In genomic region chr6:125718109-125718508, GRCh38 we compare ENCODE assay signal across 27 cellular contexts. TPM values are rescaled to one million over a fixed set of nuclear protein-coding genes. Genes with fewer than 3 reads are reported as not detected.
DNase-seq lines count a peak whose midpoint lies in the region; ATAC-seq and TF ChIP-seq lines count a peak whose summit lies in the region.
"Had no signal": no experiment of that assay in that cellular context is flagged by ENCODE, and none has a peak within 500 bp of the region (broad histone marks: within the 10 kb centered on the region; RNA-seq: fewer than 3 reads in every experiment).

No MANE protein-coding gene starts in this region.

- DNase-seq in DMS153 (lab: John Stamatoyannopoulos, UW) (peak; percentile 50), DMS153 treated with DMSO at 0.1 percent for 48 hours (lab: John Stamatoyannopoulos, UW; ENCODE audit: unreplicated experiment) (no peak), NCI-H1105 treated with DMSO at 0.1 percent for 48 hours (lab: John Stamatoyannopoulos, UW) (peak; percentile 58), NCI-H774 (lab: John Stamatoyannopoulos, UW) (peak; percentile 84), NCI-H2107 (lab: John Stamatoyannopoulos, UW) (no peak), Calu3 (no peak)
- DNase-seq: activated CD4-positive, alpha-beta T cell treated with anti-CD3 and anti-CD28 coated beads for 48 hours; amniotic stem cell; brain microvascular endothelial cell; cerebellar nuclear complex; dermis blood vessel endothelial cell; EL; NCI-H1048; NCI-H2171; NCI-H526; nephron progenitor cell; retina; T-cell had no signal

- no peak overlapping the region for H3K4me3 Mint-ChIP-seq in nephron
- no peak overlapping the region for H3K4me3 Mint-ChIP-seq in Calu3 (ENCODE audit: low read depth, unreplicated experiment)
- H3K4me3 Mint-ChIP-seq: activated naive CD4-positive, alpha-beta T cell treated with anti-CD3 and anti-CD28 coated beads, Interleukin-2, amount 50 U/mL, for 24 hours; CD14-positive monocyte; nephron progenitor cell; T-cell had no signal

- TF ChIP-seq CTCF in nephron (IDR thresholded peaks at IDR 0.05; ENCODE audit: unreplicated experiment in 3 of 3): no peak
- TF ChIP-seq CTCF in Calu3 (IDR thresholded peaks at IDR 0.05; ENCODE audit: unreplicated experiment): no peak

- H3K27me3 Mint-ChIP-seq in nephron (ENCODE audit: low read depth): no peaks in the 10 kb centered on the region
- no peaks in the 10 kb centered on the region for H3K27me3 Mint-ChIP-seq in Calu3 (ENCODE audit: unreplicated experiment)

- no TSS peak for BruUV-seq in Calu3 (replicated peaks; lab: Mats Ljungman, UMichigan)

- no peak for ATAC-seq in HG02588 (IDR thresholded peaks at IDR 0.05; ENCODE audit: unreplicated experiment)
- ATAC-seq: esophagus mucosa, HepG2, left lobe of liver, T-cell had no signal

- H3K4me1 Mint-ChIP-seq in nephron: peaks cover 5% of the 10 kb centered on the region
- H3K4me1 Mint-ChIP-seq in Calu3 (ENCODE audit: low read depth, unreplicated experiment): no peaks in the 10 kb centered on the region

- intact Hi-C loops in Calu3 (cut with micrococcal nuclease; ENCODE audit: unreplicated experiment): no loop called here

- H3K27ac Mint-ChIP-seq in nephron (peak overlapping the region; percentile 73 to 82 (median 80)), Calu3 (ENCODE audit: unreplicated experiment) (no peak overlapping the region)
- H3K27ac Mint-ChIP-seq: activated naive CD4-positive, alpha-beta T cell treated with anti-CD3 and anti-CD28 coated beads, Interleukin-2, amount 50 U/mL, for 24 hours; nephron progenitor cell; T-cell had no signal

- CTCF ChIA-PET in Calu3 (lab: Charles Lee): no interaction called here

- H3K36me3 Mint-ChIP-seq in nephron (ENCODE audit: low read depth) (peaks cover 10% of the 10 kb centered on the region), Calu3 (ENCODE audit: insufficient read depth, unreplicated experiment) (no peaks in the 10 kb centered on the region)
- H3K36me3 Mint-ChIP-seq: activated naive CD4-positive, alpha-beta T cell treated with anti-CD3 and anti-CD28 coated beads, Interleukin-2, amount 50 U/mL, for 24 hours; CD14-positive monocyte; T-cell had no signal

- H3K9me3 Mint-ChIP-seq in nephron (peaks cover 8% of the 10 kb centered on the region), Calu3 (ENCODE audit: low read depth, unreplicated experiment) (no peaks in the 10 kb centered on the region)
- H3K9me3 Mint-ChIP-seq: activated naive CD4-positive, alpha-beta T cell treated with anti-CD3 and anti-CD28 coated beads, Interleukin-2, amount 50 U/mL, for 24 hours; T-cell had no signal

RNA-seq across cellular contexts. Expression of gene HEY2, which starts 31.3 kb away (rescaled TPM):
- total RNA-seq in Calu3 (2022): 0.47 and 0.64 TPM in 2 replicates
- total RNA-seq: activated CD8-positive, alpha-beta memory T cell treated with anti-CD3 and anti-CD28 coated beads for 36 hours; dermis blood vessel endothelial cell; fibroblast of villous mesenchyme had no signal

Comparison
In these comparisons a context has a peak if more than half of its experiments do, and no peak if none do; other contexts are left out.
1. DNase-seq: peak in DMS153 (single experiment), NCI-H1105 treated with DMSO at 0.1 percent for 48 hours (single experiment) and NCI-H774 (single experiment); none in DMS153 treated with DMSO at 0.1 percent for 48 hours (single experiment), NCI-H2107 (single experiment) and Calu3 (single experiment).